In the genomic region with DNA sequence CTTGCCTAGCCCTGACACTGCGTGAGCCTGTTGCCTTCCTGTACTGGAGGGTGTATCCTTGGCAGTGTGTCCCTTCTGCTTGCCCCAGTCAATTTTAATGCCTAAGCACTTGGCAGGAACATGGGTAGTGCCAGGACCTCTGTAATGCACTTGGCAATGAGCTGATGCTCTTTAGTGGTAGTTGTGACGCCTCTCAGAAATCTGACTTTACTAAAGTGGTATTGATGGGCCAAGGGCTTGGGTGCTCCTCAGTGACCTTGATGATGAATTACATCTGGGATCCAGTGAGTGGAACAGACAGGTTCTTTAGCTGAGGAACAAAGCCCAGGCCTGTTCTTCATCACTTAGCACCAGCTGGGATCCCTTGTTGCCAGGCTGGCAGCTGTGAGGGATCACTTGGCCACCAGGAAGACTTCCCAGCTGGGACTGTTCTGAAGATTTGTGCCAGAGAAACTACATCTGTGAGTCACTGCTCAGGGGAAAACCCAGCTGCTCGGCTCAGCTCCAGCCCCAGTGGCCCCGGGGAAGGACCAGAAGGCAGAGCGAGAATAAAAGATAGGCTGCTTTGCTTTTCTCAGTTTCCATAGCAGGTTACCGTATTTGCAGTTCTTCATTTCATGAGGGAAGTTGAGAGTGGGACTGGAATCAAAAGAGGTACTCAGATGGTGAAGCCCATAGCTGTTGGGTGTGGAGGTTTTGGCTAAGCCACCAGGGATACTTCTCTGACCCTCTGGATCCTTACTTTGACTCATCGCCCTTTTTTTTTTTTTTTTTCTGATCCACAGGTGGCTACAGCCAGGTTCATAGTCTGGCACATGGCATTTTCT, we compare ENCODE assay signal across 9 cellular contexts. TPM values are rescaled to one million over a fixed set of nuclear protein-coding genes. Genes with fewer than 3 reads are reported as not detected.
DNase-seq lines count a peak whose midpoint lies in the region; TF ChIP-seq lines count a peak whose summit lies in the region.
"Had no signal": no experiment of that assay in that cellular context is flagged by ENCODE, and none has a peak within 500 bp of the region (broad histone marks: within the 10 kb centered on the region; RNA-seq: fewer than 3 reads in every experiment).

No MANE protein-coding gene starts in this region.

- intact Hi-C loops in head of caudate nucleus (cut with DNase I) = loop anchor here (5.0 kb wide), 1 partner anchor 148 kb away; no protein-coding TSS in a partner anchor

- no peak overlapping the region for H3K4me3 ChIP-seq in GM12864 (ENCODE audit: low read depth, low read length)
- H3K4me3 ChIP-seq: K562 had no signal

- TF ChIP-seq CTCF in GM12864 (IDR thresholded peaks at IDR 0.05; ENCODE audit: low read depth, low read length, missing control alignments) = no peak

- DNase-seq in GM12864 (ENCODE audit: low read depth) (peak; percentile 88), H4 (ENCODE audit: low spot score) (peak; percentile 89), NCI-H2196 (lab: John Stamatoyannopoulos, UW; ENCODE audit: unreplicated experiment) (peak; percentile 90), activated T-helper 1 cell treated with Interleukin-2 at 50 U/mL for 16 hours (ENCODE audit: low read depth) (peak; percentile 46), head of caudate nucleus (peak in 38 of 42 donors; percentile 14 to 81 (median 56)), NCI-H1436 (lab: John Stamatoyannopoulos, UW) (no peak), NCI-H1930 (lab: John Stamatoyannopoulos, UW) (no peak)
- DNase-seq in stimulated activated CD4-positive, alpha-beta T cell treated with anti-CD3 and anti-CD28 coated beads, Interleukin-1b, Interleukin-23, amount 100 ng/mL, for 1 hour (ENCODE audit: low read depth in 2 of 2) = peak; percentile 21 to 49

RNA-seq across cellular contexts. Expression of gene KCNA2, which starts 28.5 kb away (rescaled TPM):
- 0.06 and 0.52 TPM in 2 replicates for total RNA-seq in H4 (2014; rRNA removed; shearing (Covaris generic))
- total RNA-seq: K562 had no signal

RNA-seq across cellular contexts. Expression of gene KCNA3, which starts 40.1 kb away (rescaled TPM):
- not detected in 2 replicates for total RNA-seq in H4 (2014; rRNA removed; shearing (Covaris generic))
- total RNA-seq: K562 had no signal

Comparison
In these comparisons a context has a peak if more than half of its experiments do, and no peak if none do; other contexts are left out.
1. DNase-seq: peak in GM12864 (single experiment), H4 (single experiment), NCI-H2196 (single experiment), activated T-helper 1 cell treated with Interleukin-2 at 50 U/mL for 16 hours (single experiment), head of caudate nucleus (38 of 42) and stimulated activated CD4-positive, alpha-beta T cell treated with anti-CD3 and anti-CD28 coated beads, Interleukin-1b, Interleukin-23, amount 100 ng/mL, for 1 hour (2 of 2); none in NCI-H1436 (single experiment) and NCI-H1930 (0 of 2).